ENCODE assay signal across 30 cellular contexts in the genomic region with DNA sequence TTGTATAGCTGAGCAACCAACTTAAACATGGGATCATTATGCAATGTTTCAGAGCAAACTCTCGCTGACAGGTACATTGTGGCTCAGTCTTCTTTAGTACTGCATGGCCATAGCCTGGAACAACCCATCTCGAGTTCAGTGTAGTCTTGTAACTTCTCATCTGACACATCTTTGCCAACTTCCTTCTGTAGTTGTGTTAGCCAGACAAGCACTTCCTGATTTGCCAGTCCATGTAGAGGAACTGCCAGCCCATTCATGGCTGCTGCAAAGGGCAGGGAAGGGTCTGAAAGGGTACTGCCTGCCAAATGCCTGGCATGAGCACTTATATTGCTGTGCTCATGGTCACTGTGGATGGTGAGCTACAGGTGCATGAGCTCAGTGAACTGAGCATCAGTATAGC. TPM values are rescaled to one million over a fixed set of nuclear protein-coding genes. Genes with fewer than 3 reads are reported as not detected.
"Had no signal": no experiment of that assay in that cellular context is flagged by ENCODE, and none has a peak within 500 bp of the region (broad histone marks: within the 10 kb centered on the region; RNA-seq: fewer than 3 reads in every experiment).

No MANE protein-coding gene starts in this region.

- H3K9me3 ChIP-seq: body of pancreas, MG63, Peyer's patch had no signal

- ATAC-seq: activated CD8-positive, alpha-beta memory T cell treated with anti-CD3 and anti-CD28 coated beads, Interleukin-2, amount 10 ng/mL, durations not matched to agents 7 days and 5 days; body of pancreas had no signal

- H3K4me1 ChIP-seq: ascending aorta, body of pancreas, Peyer's patch had no signal

- H3K36me3 ChIP-seq: ascending aorta, MG63, Peyer's patch had no signal

- DNase-seq: activated B cell treated with CpG ODN at 0.5 μM for 24 hours; activated CD4-positive, alpha-beta T cell treated with anti-CD3 and anti-CD28 coated beads for 1 hour; activated CD4-positive, alpha-beta T cell treated with anti-CD3 and anti-CD28 coated beads, Interleukin-2, amount 10 ng/mL, durations not matched to agents 24 days and 14 days; activated CD4-positive, alpha-beta T cell treated with anti-CD3 and anti-CD28 coated beads, Interleukin-2, amount 50 U/mL, for 48 hours; activated CD8-positive, alpha-beta memory T cell treated with anti-CD3 and anti-CD28 coated beads, Interleukin-2, amount 10 ng/mL, durations not matched to agents 7 days and 5 days; activated effector memory CD4-positive, alpha-beta T cell treated with Interleukin-2 at 50 U/mL for 16 hours; activated naive CD4-positive, alpha-beta T cell; activated T-cell treated with anti-CD3 and anti-CD28 coated beads, Interleukin-2, amount 50 U/mL, for 24 hours; body of pancreas; central memory CD4-positive, alpha-beta T cell; KBM-7; MG63; NCI-H1048; NCI-H1417; NCI-H1930; NCI-H2171; NCI-H226; NCI-H510A treated with DMSO at 0.1 percent for 48 hours; NCI-H69; NK-92 treated with Interleukin-12 subunit alpha and Interleukin-12 subunit beta, amount 100 ng/mL, for 24 hours; Peyer's patch; SHP77 treated with DMSO at 0.1 percent for 48 hours; T-helper 1 cell had no signal

- H3K27me3 ChIP-seq: ascending aorta, body of pancreas, MG63, Peyer's patch had no signal

- H3K4me3 ChIP-seq: ascending aorta, body of pancreas, MG63, Peyer's patch, SK-N-MC had no signal

- H3K27ac ChIP-seq: ascending aorta, body of pancreas, Peyer's patch, SK-N-MC had no signal

RNA-seq across cellular contexts. Expression of a gene that starts 49.2 kb away (rescaled TPM):
- total RNA-seq: activated B cell treated with CpG ODN at 0.5 μM for 24 hours; activated CD4-positive, alpha-beta T cell treated with anti-CD3 and anti-CD28 coated beads, Interleukin-2, amount 10 ng/mL, durations not matched to agents 24 days and 14 days; activated CD8-positive, alpha-beta memory T cell treated with anti-CD3 and anti-CD28 coated beads, Interleukin-2, amount 10 ng/mL, durations not matched to agents 7 days and 5 days; activated T-helper 1 cell treated with anti-CD3 and anti-CD28 coated beads, Interleukin-12 subunit alpha, Interleukin-12 subunit beta, Interleukin-2, Interleukin-4 antibody, amounts not matched to agents 30 ng/mL and 10 ng/mL and 1 ng/mL, durations not matched to agents 14 hours and 24 hours and 36 hours; ascending aorta; body of pancreas; bronchial epithelial cell; chondrocyte; LHCN-M2; Peyer's patch; T-helper 2 cell treated with Interferon-gamma antibody and Interleukin-4, amounts not matched to agents 100 ng/mL and 5 ng/mL, for 36 hours had no signal
